25 cellular contexts compared by ENCODE assay signal in genomic region chr14:76237349-76237990, GRCh38.
"Had no signal": no experiment of that assay in that cellular context is flagged by ENCODE, and none has a peak within 500 bp of the region (broad histone marks: within the 10 kb centered on the region; RNA-seq: fewer than 3 reads in every experiment).

No MANE protein-coding gene starts in this region.

- H3K27me3 Mint-ChIP-seq: activated B cell treated with CpG ODN at 0.5 μM for 24 hours; activated CD4-positive, alpha-beta T cell treated with anti-CD3 and anti-CD28 coated beads, Interleukin-2, amount 10 ng/mL, durations not matched to agents 7 days and 5 days; activated naive CD8-positive, alpha-beta T cell treated with anti-CD3 and anti-CD28 coated beads, Interleukin-2, amount 50 U/mL, for 24 hours; T-helper 17 cell had no signal

- H3K4me3 ChIP-seq: ascending aorta, body of pancreas had no signal

- H3K36me3 ChIP-seq: ascending aorta had no signal

- H3K4me3 Mint-ChIP-seq: activated B cell treated with CpG ODN at 0.5 μM for 24 hours; activated CD4-positive, alpha-beta memory T cell treated with anti-CD3 and anti-CD28 coated beads for 36 hours; activated CD4-positive, alpha-beta T cell treated with anti-CD3 and anti-CD28 coated beads, Interleukin-2, amount 10 ng/mL, durations not matched to agents 7 days and 5 days; activated naive CD8-positive, alpha-beta T cell treated with anti-CD3 and anti-CD28 coated beads, Interleukin-2, amount 50 U/mL, for 24 hours; activated T-cell treated with anti-CD3 and anti-CD28 coated beads, Interleukin-2, amount 50 U/mL, for 4 hours; T-helper 17 cell had no signal

- ATAC-seq: activated naive CD4-positive, alpha-beta T cell treated with anti-CD3 and anti-CD28 coated beads, Interleukin-2, amount 50 U/mL, for 72 hours; activated naive CD8-positive, alpha-beta T cell treated with anti-CD3 and anti-CD28 coated beads, Interleukin-2, amount 50 U/mL, for 24 hours; activated T-cell treated with anti-CD3 and anti-CD28 coated beads, Interleukin-2, amount 50 U/mL, for 4 hours; body of pancreas; PC-3; T-helper 17 cell had no signal

- H3K27ac Mint-ChIP-seq: activated B cell treated with CpG ODN at 0.5 μM for 24 hours; activated CD4-positive, alpha-beta memory T cell treated with anti-CD3 and anti-CD28 coated beads for 36 hours; activated CD4-positive, alpha-beta T cell treated with anti-CD3 and anti-CD28 coated beads, Interleukin-2, amount 10 ng/mL, durations not matched to agents 7 days and 5 days; activated naive CD4-positive, alpha-beta T cell treated with anti-CD3 and anti-CD28 coated beads, Interleukin-2, amount 50 U/mL, for 72 hours; activated naive CD8-positive, alpha-beta T cell treated with anti-CD3 and anti-CD28 coated beads, Interleukin-2, amount 50 U/mL, for 24 hours; T-helper 17 cell had no signal

- H3K27ac ChIP-seq: ascending aorta, body of pancreas had no signal

- H3K4me1 ChIP-seq: ascending aorta, body of pancreas had no signal

- H3K27me3 ChIP-seq: ascending aorta, body of pancreas had no signal

- FAIRE-seq: bronchial epithelial cell, RCC 7860 had no signal

- H3K4me1 Mint-ChIP-seq: activated CD4-positive, alpha-beta T cell treated with anti-CD3 and anti-CD28 coated beads, Interleukin-2, amount 10 ng/mL, durations not matched to agents 7 days and 5 days; T-helper 17 cell had no signal

- DNase-seq: activated B cell treated with CpG ODN at 0.5 μM for 24 hours; activated CD4-positive, alpha-beta memory T cell treated with anti-CD3 and anti-CD28 coated beads for 36 hours; activated CD4-positive, alpha-beta T cell treated with anti-CD3 and anti-CD28 coated beads for 1 hour; activated CD4-positive, alpha-beta T cell treated with anti-CD3 and anti-CD28 coated beads, Interleukin-2, amount 10 ng/mL, durations not matched to agents 7 days and 5 days; activated CD8-positive, alpha-beta memory T cell treated with anti-CD3 and anti-CD28 coated beads for 24 hours; activated effector memory CD4-positive, alpha-beta T cell treated with anti-CD3 and anti-CD28 coated beads, Interleukin-2, amount 50 U/mL, for 16 hours; activated naive CD4-positive, alpha-beta T cell treated with Interleukin-2 at 50 U/mL for 16 hours; activated naive CD8-positive, alpha-beta T cell treated with anti-CD3 and anti-CD28 coated beads, Interleukin-2, amount 50 U/mL, for 24 hours; activated T-cell treated with anti-CD3 and anti-CD28 coated beads, Interleukin-2, amount 50 U/mL, for 4 hours; amniotic stem cell; body of pancreas; NCI-H1048; NCI-H146; NCI-H187 treated with DMSO at 0.1 percent for 48 hours; NCI-H2081 treated with DMSO at 0.1 percent for 48 hours; NCI-H446; NCI-H524; PC-3; SHP77; T-helper 17 cell; T-helper 9 cell had no signal
